1 cellular context compared by ENCODE assay signal in genomic region chr6:134145786-134146185, GRCh38.
TF ChIP-seq lines count a peak whose summit lies in the region.

No MANE protein-coding gene starts in this region.

TF ChIP-seq in SK-N-SH treated with all-trans-retinoic acid at 6 μM for 48 hours, 23 proteins besides CTCF, POLR2A, EP300 and RAD21 (continued from another document):
- TF ChIP-seq, protein P1, sequence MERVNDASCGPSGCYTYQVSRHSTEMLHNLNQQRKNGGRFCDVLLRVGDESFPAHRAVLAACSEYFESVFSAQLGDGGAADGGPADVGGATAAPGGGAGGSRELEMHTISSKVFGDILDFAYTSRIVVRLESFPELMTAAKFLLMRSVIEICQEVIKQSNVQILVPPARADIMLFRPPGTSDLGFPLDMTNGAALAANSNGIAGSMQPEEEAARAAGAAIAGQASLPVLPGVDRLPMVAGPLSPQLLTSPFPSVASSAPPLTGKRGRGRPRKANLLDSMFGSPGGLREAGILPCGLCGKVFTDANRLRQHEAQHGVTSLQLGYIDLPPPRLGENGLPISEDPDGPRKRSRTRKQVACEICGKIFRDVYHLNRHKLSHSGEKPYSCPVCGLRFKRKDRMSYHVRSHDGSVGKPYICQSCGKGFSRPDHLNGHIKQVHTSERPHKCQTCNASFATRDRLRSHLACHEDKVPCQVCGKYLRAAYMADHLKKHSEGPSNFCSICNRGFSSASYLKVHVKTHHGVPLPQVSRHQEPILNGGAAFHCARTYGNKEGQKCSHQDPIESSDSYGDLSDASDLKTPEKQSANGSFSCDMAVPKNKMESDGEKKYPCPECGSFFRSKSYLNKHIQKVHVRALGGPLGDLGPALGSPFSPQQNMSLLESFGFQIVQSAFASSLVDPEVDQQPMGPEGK (CRISPR knock-in tag; IDR thresholded peaks at IDR 0.05; ENCODE audit: borderline replicate concordance) = no peak
- TF ChIP-seq POU6F1 (CRISPR knock-in tag; IDR thresholded peaks at IDR 0.05; ENCODE audit: borderline replicate concordance, low read depth) (no peak), RARB (CRISPR knock-in tag; IDR thresholded peaks at IDR 0.05) (no peak)
